15 cellular contexts compared by ENCODE assay signal in genomic region chr12:13161172-13161571, GRCh38. TPM values are rescaled to one million over a fixed set of nuclear protein-coding genes. Genes with fewer than 3 reads are reported as not detected.
DNase-seq lines count a peak whose midpoint lies in the region; ATAC-seq, FAIRE-seq and TF ChIP-seq lines count a peak whose summit lies in the region.
"Had no signal": no experiment of that assay in that cellular context is flagged by ENCODE, and none has a peak within 500 bp of the region (broad histone marks: within the 10 kb centered on the region; RNA-seq: fewer than 3 reads in every experiment).

No MANE protein-coding gene starts in this region.

- intact Hi-C loops in HepG2 (cut with micrococcal nuclease; ENCODE audit: unreplicated experiment) (no loop called here), right lobe of liver (cut with DNase I) (no loop called here), PC-9 (cut with micrococcal nuclease; ENCODE audit: unreplicated experiment) (no loop called here), body of pancreas (cut with DNase I) (no loop called here)

- no peaks in the 10 kb centered on the region for H3K9me2 ChIP-seq in PC-9 (ENCODE audit: insufficient read depth)

- H3K9me3 ChIP-seq in HepG2 (ENCODE audit: low read length) (no peaks in the 10 kb centered on the region), right lobe of liver (no peaks in the 10 kb centered on the region), PC-9 (ENCODE audit: insufficient read depth, low read depth) (no peaks in the 10 kb centered on the region), fibroblast of lung (ENCODE audit: control insufficient read depth, insufficient read depth, low read depth, low read length) (no peaks in the 10 kb centered on the region), body of pancreas (no peaks in the 10 kb centered on the region)
- H3K9me3 ChIP-seq: BLaER1, mucosa of descending colon, thyroid gland had no signal

- DNase-seq in HepG2 (ENCODE audit: low spot score): no peak
- DNase-seq in right lobe of liver: no peak
- no peak for DNase-seq in PC-9
- DNase-seq in fibroblast of lung (ENCODE audit: low read depth in 2 of 2): no peak
- DNase-seq in body of pancreas: no peak
- no peak for DNase-seq in SKM-1 treated with dmso at 0.1 percent for 144 hours (lab: John Stamatoyannopoulos, UW; ENCODE audit: unreplicated experiment)
- DNase-seq in activated T-cell treated with anti-CD3 and anti-CD28 coated beads for 4 hours: no peak
- no peak for DNase-seq in activated CD4-positive, alpha-beta T cell treated with anti-CD3 and anti-CD28 coated beads for 48 hours
- DNase-seq: activated CD8-positive, alpha-beta memory T cell treated with anti-CD3 and anti-CD28 coated beads, Interleukin-2, amount 10 ng/mL, durations not matched to agents 7 days and 5 days; effector memory CD4-positive, alpha-beta T cell; mucosa of descending colon; thyroid gland had no signal

- no peak for TF ChIP-seq RAD21 in HepG2 (CRISPR knock-in tag; IDR thresholded peaks at IDR 0.05)

- no peak for FAIRE-seq in HepG2 (lab: Jason Lieb, UNC)
- FAIRE-seq: GM19239, H1 had no signal

- no peak overlapping the region for H2AFZ ChIP-seq in HepG2 (ENCODE audit: low read length)
- H2AFZ ChIP-seq in PC-9: no peak overlapping the region
- H2AFZ ChIP-seq in fibroblast of lung (ENCODE audit: low read length): no peak overlapping the region

- no peak overlapping the region for H3K4me2 ChIP-seq in HepG2 (ENCODE audit: low read depth, low read length)
- H3K4me2 ChIP-seq in PC-9: no peak overlapping the region
- H3K4me2 ChIP-seq in fibroblast of lung (ENCODE audit: extremely low read depth, insufficient read depth, low read length): no peak overlapping the region
- H3K4me2 ChIP-seq: BLaER1 had no signal

- H3K27me3 ChIP-seq in HepG2 (ENCODE audit: control insufficient read depth in 1 of 2, insufficient read depth in 2 of 2, low read length in 2 of 2) (peaks cover 1 to 20% of the 10 kb centered on the region in 2 experiments; a peak in 3 of 5 replicates), right lobe of liver (no peaks in the 10 kb centered on the region), PC-9 (ENCODE audit: insufficient read depth, low read depth) (no peaks in the 10 kb centered on the region), fibroblast of lung (ENCODE audit: control insufficient read depth, insufficient read depth, low read length) (no peaks in the 10 kb centered on the region), body of pancreas (no peaks in the 10 kb centered on the region)
- H3K27me3 ChIP-seq: BLaER1, thyroid gland had no signal

- H4K20me1 ChIP-seq in HepG2 (ENCODE audit: insufficient read depth, low read length) (no peaks in the 10 kb centered on the region), PC-9 (ENCODE audit: insufficient read depth) (no peaks in the 10 kb centered on the region), fibroblast of lung (ENCODE audit: control insufficient read depth, extremely low read depth, insufficient read depth, low read length) (no peaks in the 10 kb centered on the region)
- H4K20me1 ChIP-seq: BLaER1 had no signal

- H3K27ac ChIP-seq in HepG2 (ENCODE audit: extremely low read length, insufficient read depth, low read length) (no peak overlapping the region), right lobe of liver (no peak overlapping the region), PC-9 (no peak overlapping the region), fibroblast of lung (ENCODE audit: insufficient read depth, low read length) (no peak overlapping the region), body of pancreas (no peak overlapping the region)
- H3K27ac ChIP-seq: BLaER1, thyroid gland had no signal

- ATAC-seq in HepG2 (0 out of 3 replicates have a peak, but pooled peaks have one; percentile 28), right lobe of liver (no peak), body of pancreas (no peak)
- ATAC-seq: activated CD8-positive, alpha-beta memory T cell treated with anti-CD3 and anti-CD28 coated beads, Interleukin-2, amount 10 ng/mL, durations not matched to agents 7 days and 5 days; mucosa of descending colon had no signal

- BruUV-seq in HepG2 (replicated peaks; lab: Mats Ljungman, UMichigan) (no TSS peak), PC-9 (replicated peaks; lab: Mats Ljungman, UMichigan) (no TSS peak)

- no peak overlapping the region for H3K4me3 ChIP-seq in HepG2 (replicated peaks in 1 of 3; ENCODE audit: insufficient read depth in 1 of 3, low read depth in 2 of 3, low read length in 3 of 3)
- H3K4me3 ChIP-seq in right lobe of liver: no peak overlapping the region
- no peak overlapping the region for H3K4me3 ChIP-seq in PC-9
- no peak overlapping the region for H3K4me3 ChIP-seq in fibroblast of lung (replicated peaks in 1 of 4; ENCODE audit: control extremely low read depth in 1 of 4, insufficient read depth in 1 of 4, low read depth in 3 of 4, low read length in 4 of 4)
- no peak overlapping the region for H3K4me3 ChIP-seq in body of pancreas
- H3K4me3 ChIP-seq: BLaER1, mucosa of descending colon, thyroid gland had no signal

- TF ChIP-seq POLR2A in HepG2 (IDR thresholded peaks at IDR 0.05; ENCODE audit: insufficient read depth in 1 of 2, low read depth in 2 of 2, low read length in 2 of 2) (no peak), right lobe of liver (IDR thresholded peaks at IDR 0.05) (no peak), body of pancreas (IDR thresholded peaks at IDR 0.05) (no peak)

- in situ Hi-C loops in HepG2 (cut with HindIII; ENCODE audit: extremely low pct_ligation_motif_present, low pct_unique_long_range_greater_than_20kb): no loop called here

- no peak for TF ChIP-seq EP300 in HepG2 (IDR thresholded peaks at IDR 0.05; ENCODE audit: low read depth in 2 of 2, low read length in 2 of 2)
- no peak for TF ChIP-seq EP300 in HepG2 (CRISPR knock-in tag; IDR thresholded peaks at IDR 0.05; ENCODE audit: borderline replicate concordance)

- H3K36me3 ChIP-seq in HepG2 (replicated peaks in 1 of 2; ENCODE audit: control insufficient read depth in 1 of 2, insufficient read depth in 2 of 2, low read length in 2 of 2) (no peaks in the 10 kb centered on the region), right lobe of liver (no peaks in the 10 kb centered on the region), PC-9 (ENCODE audit: low read depth) (no peaks in the 10 kb centered on the region), fibroblast of lung (ENCODE audit: control insufficient read depth, insufficient read depth, low read length) (no peaks in the 10 kb centered on the region), body of pancreas (replicated peaks in 1 of 2; ENCODE audit: insufficient read depth in 1 of 2, low read depth in 2 of 2) (no peaks in the 10 kb centered on the region)
- H3K36me3 ChIP-seq: BLaER1, thyroid gland had no signal

- TF ChIP-seq CTCF in HepG2 (CRISPR knock-in tag; IDR thresholded peaks at IDR 0.05): no peak
- TF ChIP-seq CTCF in right lobe of liver (IDR thresholded peaks at IDR 0.05): no peak
- TF ChIP-seq CTCF in PC-9 (conservative IDR thresholded peaks at IDR 0.05): peak; percentile 67
- peak; percentile 6 to 47 for TF ChIP-seq CTCF in fibroblast of lung (conservative IDR thresholded peaks at IDR 0.05 in 1 of 2, IDR thresholded peaks at IDR 0.05 in 1 of 2; ENCODE audit: low read depth in 1 of 2, low read length in 2 of 2)
- no peak for TF ChIP-seq CTCF in body of pancreas (IDR thresholded peaks at IDR 0.05)

- no peak overlapping the region for H3K9ac ChIP-seq in HepG2 (ENCODE audit: insufficient read depth, low read depth, low read length)
- no peak overlapping the region for H3K9ac ChIP-seq in fibroblast of lung (ENCODE audit: insufficient read depth, low read length)
- H3K9ac ChIP-seq: BLaER1 had no signal

- H3K4me1 ChIP-seq in HepG2 (ENCODE audit: insufficient read depth, low read length) (no peaks in the 10 kb centered on the region), right lobe of liver (peaks cover 0 to 9% (median 0%) of the 10 kb centered on the region in 4 donors), PC-9 (replicated peaks; ENCODE audit: insufficient read depth) (peaks cover 29% of the 10 kb centered on the region), fibroblast of lung (ENCODE audit: control insufficient read depth, extremely low read depth, insufficient read depth, low read length) (peaks cover 3% of the 10 kb centered on the region), body of pancreas (no peaks in the 10 kb centered on the region)

- H3K79me2 ChIP-seq in HepG2 (ENCODE audit: insufficient read depth, low read length) (no peaks in the 10 kb centered on the region), PC-9 (ENCODE audit: low read depth) (no peaks in the 10 kb centered on the region), fibroblast of lung (ENCODE audit: control insufficient read depth, insufficient read depth, low read length) (no peaks in the 10 kb centered on the region)

- 3% methylated on average over 3 of the region's 3 CpGs for WGBS in HepG2 (ENCODE audit: low lambda C conversion rate)
- 74% methylated on average over 3 of the region's 3 CpGs for WGBS in right lobe of liver (ENCODE audit: insufficient coverage, low coverage, low lambda C conversion rate, missing lambda C conversion rate)
- WGBS in body of pancreas, 2 donors: 67 to 73% methylated on average over 3 of the region's 3 CpGs

- POLR2A ChIA-PET in HepG2 (lab: Yijun Ruan, JAX): no interaction called here
- POLR2A ChIA-PET in PC-9 (lab: Charles Lee; ENCODE audit: unreplicated experiment): no interaction called here

- H3F3A ChIP-seq in PC-9 (ENCODE audit: insufficient read depth, low read depth): peaks cover 20% of the 10 kb centered on the region

- CTCF ChIA-PET in HepG2 (lab: Yijun Ruan, JAX; ENCODE audit: low intra/inter-chr PET ratio, low total read pairs): no interaction called here
- CTCF ChIA-PET in PC-9 (lab: Charles Lee): no interaction called here

RNA-seq across cellular contexts. Expression of gene EMP1, which starts 35.4 kb away (rescaled TPM):
- total RNA-seq in HepG2 (2016; rRNA removed; fragmentation: Illumina TruSeq; extraction: Trizol) (0.13 TPM in 1 of 2 replicates, not detected in the other), right lobe of liver (10 to 100 TPM in 4 of 6 experiments, 1 to 10 TPM in 2; 3.1 to 25.0 (median 14.5) TPM), PC-9 (2021) (542 and 909 TPM in 2 replicates), fibroblast of lung (27.5 and 53.5 TPM in 2 replicates), body of pancreas (10 to 100 TPM; 29.0 to 40.5 TPM)
- 0.71 TPM in 1 of 2 replicates, not detected in the other for total RNA-seq in HepG2 (2016; cell fraction: cytosol; rRNA removed; fragmentation: Illumina TruSeq; extraction: Trizol; ENCODE audit: low read depth)
- total RNA-seq in HepG2 (2016; cell fraction: insoluble cytoplasmic fraction; rRNA removed; fragmentation: Illumina TruSeq; extraction: Trizol): 0.09 and 0.35 TPM in 2 replicates
- total RNA-seq in HepG2 (2016; cell fraction: membrane; rRNA removed; fragmentation: Illumina TruSeq; extraction: Trizol): 0.03 TPM in 1 of 2 replicates, not detected in the other
- 0.50 and 0.59 TPM in 2 replicates for total RNA-seq in HepG2 (2016; cell fraction: nucleus; rRNA removed; fragmentation: Illumina TruSeq; extraction: Trizol)
- polyA plus RNA-seq in HepG2 (2011; rRNA removed) (0.61 and 0.76 TPM in 2 replicates), fibroblast of lung (374 and 437 TPM in 2 replicates)
- 0.09 and 0.10 TPM in 2 replicates for polyA plus RNA-seq in HepG2 (2011; cell fraction: cytosol; rRNA removed)
- polyA plus RNA-seq in HepG2 (2011; cell fraction: nucleus; rRNA removed): 0.05 TPM in 1 of 2 replicates, not detected in the other
- polyA plus RNA-seq in HepG2 (2012): 0.17 and 0.28 TPM in 2 replicates
- polyA plus RNA-seq in HepG2 (2016; cell fraction: cytosol; fragmentation: Illumina TruSeq; extraction: Trizol; ENCODE audit: low read depth): 0.01 TPM in 1 of 2 replicates, not detected in the other
- polyA plus RNA-seq in HepG2 (2016; cell fraction: insoluble cytoplasmic fraction; fragmentation: Illumina TruSeq; extraction: Trizol; ENCODE audit: low read depth): 0.05 TPM in 1 of 2 replicates, not detected in the other
- 0.28 TPM in 1 of 2 replicates, not detected in the other for polyA plus RNA-seq in HepG2 (2016; cell fraction: membrane; fragmentation: Illumina TruSeq; extraction: Trizol; ENCODE audit: low read depth)
- polyA plus RNA-seq in HepG2 (2016; cell fraction: nucleus; fragmentation: Illumina TruSeq; extraction: Trizol; ENCODE audit: insufficient read depth, low read depth): 0.10 TPM in 1 of 2 replicates, not detected in the other
- 1.2 and 101 TPM in 2 replicates for polyA minus RNA-seq in HepG2 (2011; rRNA and poly(A)+ RNA removed; ENCODE audit: low replicate concordance)
- not detected in 2 replicates for polyA minus RNA-seq in HepG2 (2011; cell fraction: cytosol; rRNA and poly(A)+ RNA removed)
- polyA minus RNA-seq in HepG2 (2011; cell fraction: nucleus; rRNA and poly(A)+ RNA removed): 0.64 and 1.1 TPM in 2 replicates
- 488 and 577 TPM in 2 replicates for polyA plus RNA-seq in fibroblast of lung (2012)
- 599 and 783 TPM in 2 replicates for polyA minus RNA-seq in fibroblast of lung (ENCODE audit: low replicate concordance)

RNA-seq across cellular contexts. Expression of gene GSG1, which starts 57.7 kb away (rescaled TPM):
- total RNA-seq in HepG2 (2016; rRNA removed; fragmentation: Illumina TruSeq; extraction: Trizol) (not detected in 2 replicates), right lobe of liver (not detected), PC-9 (2021) (0.41 TPM in 1 of 2 replicates, not detected in the other), fibroblast of lung (0.26 and 0.66 TPM in 2 replicates), body of pancreas (1 to 10 TPM in 1 of 2 donors, under 1 TPM in 1; 0.66 to 2.1 TPM)
- total RNA-seq in HepG2 (2016; cell fraction: cytosol; rRNA removed; fragmentation: Illumina TruSeq; extraction: Trizol; ENCODE audit: low read depth): not detected in 2 replicates
- not detected in 2 replicates for total RNA-seq in HepG2 (2016; cell fraction: insoluble cytoplasmic fraction; rRNA removed; fragmentation: Illumina TruSeq; extraction: Trizol)
- total RNA-seq in HepG2 (2016; cell fraction: membrane; rRNA removed; fragmentation: Illumina TruSeq; extraction: Trizol): not detected in 2 replicates
- total RNA-seq in HepG2 (2016; cell fraction: nucleus; rRNA removed; fragmentation: Illumina TruSeq; extraction: Trizol): not detected in 2 replicates
- polyA plus RNA-seq in HepG2 (2011; rRNA removed) (not detected in 2 replicates), fibroblast of lung (0.93 and 1.3 TPM in 2 replicates)
- not detected in 2 replicates for polyA plus RNA-seq in HepG2 (2011; cell fraction: cytosol; rRNA removed)
- not detected in 2 replicates for polyA plus RNA-seq in HepG2 (2011; cell fraction: nucleus; rRNA removed)
- not detected in 2 replicates for polyA plus RNA-seq in HepG2 (2012)
- polyA plus RNA-seq in HepG2 (2016; cell fraction: cytosol; fragmentation: Illumina TruSeq; extraction: Trizol; ENCODE audit: low read depth): not detected in 2 replicates
- not detected in 2 replicates for polyA plus RNA-seq in HepG2 (2016; cell fraction: insoluble cytoplasmic fraction; fragmentation: Illumina TruSeq; extraction: Trizol; ENCODE audit: low read depth)
- polyA plus RNA-seq in HepG2 (2016; cell fraction: membrane; fragmentation: Illumina TruSeq; extraction: Trizol; ENCODE audit: low read depth): not detected in 2 replicates
- not detected in 2 replicates for polyA plus RNA-seq in HepG2 (2016; cell fraction: nucleus; fragmentation: Illumina TruSeq; extraction: Trizol; ENCODE audit: insufficient read depth, low read depth)
- polyA minus RNA-seq in HepG2 (2011; rRNA and poly(A)+ RNA removed; ENCODE audit: low replicate concordance): 0.26 TPM in 1 of 2 replicates, not detected in the other
- polyA minus RNA-seq in HepG2 (2011; cell fraction: cytosol; rRNA and poly(A)+ RNA removed): not detected in 2 replicates
- not detected in 2 replicates for polyA minus RNA-seq in HepG2 (2011; cell fraction: nucleus; rRNA and poly(A)+ RNA removed)
- polyA plus RNA-seq in fibroblast of lung (2012): 0.78 and 1.1 TPM in 2 replicates
- polyA minus RNA-seq in fibroblast of lung (ENCODE audit: low replicate concordance): 1.6 and 2.2 TPM in 2 replicates
- total RNA-seq: activated CD8-positive, alpha-beta memory T cell treated with anti-CD3 and anti-CD28 coated beads, Interleukin-2, amount 10 ng/mL, durations not matched to agents 7 days and 5 days; mucosa of descending colon had no signal

Comparison
In these comparisons a context has a peak if more than half of its experiments do, and no peak if none do; other contexts are left out.
1. CTCF ChIP-seq: peak in PC-9 (single experiment) and fibroblast of lung (2 of 2); none in HepG2 (single experiment), right lobe of liver (0 of 4) and body of pancreas (0 of 7).